21 cellular contexts compared by ENCODE assay signal in genomic region chr1:78716186-78716585, GRCh38.
A peak's percentile ranks its signal among the peaks of the same experiment; 100 is the strongest.
DNase-seq lines count a peak whose midpoint lies in the region; ATAC-seq and TF ChIP-seq lines count a peak whose summit lies in the region.
"Had no signal": no experiment of that assay in that cellular context is flagged by ENCODE, and none has a peak within 500 bp of the region (broad histone marks: within the 10 kb centered on the region; RNA-seq: fewer than 3 reads in every experiment).

No MANE protein-coding gene starts in this region.

- H4K20me1 ChIP-seq in SK-N-SH (ENCODE audit: insufficient read depth), result no peaks in the 10 kb centered on the region

- CTCF ChIA-PET in SK-N-SH (lab: Yijun Ruan, JAX) (interaction anchor here (1.0 kb wide), 1 partner anchor 99 kb away, joined by 3 read pairs; no protein-coding TSS in a partner anchor), Caco-2 (lab: Charles Lee) (no interaction called here)

- H3K9ac ChIP-seq in SK-N-SH, result peak overlapping the region; percentile 35; the same call in 1 of the 2 replicates

- no peaks in the 10 kb centered on the region for H3K4me1 Mint-ChIP-seq in Caco-2 (ENCODE audit: low read depth, unreplicated experiment)
- H3K4me1 Mint-ChIP-seq: activated T-helper 17 cell treated with anti-CD3 and anti-CD28 coated beads, Interleukin-2, amount 50 U/mL, for 72 hours; CD14-positive monocyte; memory B cell; T-cell had no signal

- H3K9me3 ChIP-seq in SK-N-SH, result 0 out of 2 replicates have a peak, but pooled peaks cover 3% of the 10 kb centered on the region
- H3K9me3 ChIP-seq in psoas muscle, result no peaks in the 10 kb centered on the region
- H3K9me3 ChIP-seq in Caco-2, result no peaks in the 10 kb centered on the region
- H3K9me3 ChIP-seq: neutrophil had no signal

- no peak for TF ChIP-seq RAD21 in SK-N-SH (IDR thresholded peaks at IDR 0.05; ENCODE audit: low read length)

- H3K27me3 ChIP-seq in SK-N-SH (ENCODE audit: insufficient read depth), result no peaks in the 10 kb centered on the region
- H3K27me3 ChIP-seq in psoas muscle (ENCODE audit: insufficient read depth in 3 of 3, low read length in 2 of 3), result no peaks in the 10 kb centered on the region
- H3K27me3 ChIP-seq in Caco-2 (replicated peaks; ENCODE audit: control insufficient read depth, insufficient read depth, low read length), result no peaks in the 10 kb centered on the region
- H3K27me3 ChIP-seq: neutrophil had no signal

- H3K27ac Mint-ChIP-seq in Caco-2 (ENCODE audit: unreplicated experiment), result no peak overlapping the region
- H3K27ac Mint-ChIP-seq: activated T-helper 17 cell treated with anti-CD3 and anti-CD28 coated beads, Interleukin-2, amount 50 U/mL, for 72 hours; memory B cell; T-cell had no signal

- no peak overlapping the region for H3K4me3 Mint-ChIP-seq in Caco-2 (ENCODE audit: unreplicated experiment)
- H3K4me3 Mint-ChIP-seq: activated T-helper 17 cell treated with anti-CD3 and anti-CD28 coated beads, Interleukin-2, amount 50 U/mL, for 72 hours; CD14-positive monocyte; memory B cell; T-cell had no signal

- no TSS peak for BruUV-seq in Caco-2 (replicated peaks; lab: Mats Ljungman, UMichigan)

- H2AFZ ChIP-seq in SK-N-SH (ENCODE audit: low read depth), result no peak overlapping the region
- H2AFZ ChIP-seq: PC-9 had no signal

- H3K27ac ChIP-seq in SK-N-SH (ENCODE audit: low read depth in 2 of 2, low read length in 1 of 2) (peak overlapping the region; percentile 75 to 82; a peak in 3 of 4 replicates), psoas muscle (no peak overlapping the region)
- H3K27ac ChIP-seq: neutrophil, PC-9, WERI-Rb-1 had no signal

- H3K4me1 ChIP-seq in SK-N-SH (ENCODE audit: control insufficient read depth in 1 of 2, insufficient read depth in 2 of 2, low read depth in 1 of 2, low read length in 1 of 2), result peaks cover 2 to 39% of the 10 kb centered on the region in 2 experiments; a peak in 2 of 4 replicates
- H3K4me1 ChIP-seq in psoas muscle, result no peaks in the 10 kb centered on the region
- no peaks in the 10 kb centered on the region for H3K4me1 ChIP-seq in Caco-2

- intact Hi-C loops in psoas muscle (cut with DNase I) (no loop called here), Caco-2 (cut with micrococcal nuclease; ENCODE audit: unreplicated experiment) (no loop called here)

- peak in 1 of 2 experiments; percentile 71; a peak in 1 of 4 replicates for TF ChIP-seq EP300 in SK-N-SH (IDR thresholded peaks at IDR 0.05; ENCODE audit: borderline replicate concordance in 1 of 2, low read depth in 1 of 2, low read length in 1 of 2)

- no peaks in the 10 kb centered on the region for H3K36me3 ChIP-seq in SK-N-SH (replicated peaks in 1 of 2; ENCODE audit: control insufficient read depth in 1 of 2, insufficient read depth in 2 of 2, low read length in 1 of 2)
- H3K36me3 ChIP-seq in psoas muscle (ENCODE audit: insufficient read depth in 1 of 2, low read depth in 1 of 2), result no peaks in the 10 kb centered on the region
- no peaks in the 10 kb centered on the region for H3K36me3 ChIP-seq in Caco-2 (ENCODE audit: control insufficient read depth, insufficient read depth, low read length)
- H3K36me3 ChIP-seq: neutrophil, WERI-Rb-1 had no signal

- POLR2A ChIA-PET in SK-N-SH (lab: Yijun Ruan, JAX) (no interaction called here), Caco-2 (lab: Charles Lee) (no interaction called here)

- H3F3A ChIP-seq in SK-N-SH (replicated peaks; ENCODE audit: insufficient read depth), result peaks cover 43% of the 10 kb centered on the region

- H3K4me3 ChIP-seq in SK-N-SH (ENCODE audit: low read depth in 2 of 2, low read length in 1 of 2) (no peak overlapping the region), skeletal muscle cell (ENCODE audit: low read depth, low read length) (no peak overlapping the region), psoas muscle (no peak overlapping the region), Caco-2 (ENCODE audit: low read depth, low read length) (no peak overlapping the region)
- H3K4me3 ChIP-seq: PC-9 had no signal

- peak; percentile 47 for DNase-seq in ELR (ENCODE audit: low read depth)
- no peak for DNase-seq in SK-N-SH
- peak; percentile 27 for DNase-seq in fibroblast of the conjunctiva (ENCODE audit: low read depth)
- DNase-seq in skeletal muscle cell (ENCODE audit: low read depth), result peak; percentile 36
- no peak for DNase-seq in psoas muscle
- no peak for DNase-seq in GF-D8 (lab: John Stamatoyannopoulos, UW)
- no peak for DNase-seq in Caco-2
- no peak for DNase-seq in OCI-M1 (lab: John Stamatoyannopoulos, UW)
- DNase-seq: foreskin melanocyte; Kasumi-1; NCI-H146; NCI-H524 treated with DMSO at 0.1 percent for 48 hours; PC-9; stimulated activated CD4-positive, alpha-beta T cell treated with anti-CD3 and anti-CD28 coated beads, Interleukin-12 subunit alpha, Interleukin-12 subunit beta, amount 100 ng/mL, for 4 hours; stimulated activated naive CD8-positive, alpha-beta T cell treated with anti-CD3 and anti-CD28 coated beads, Interleukin-15, Interleukin-2, amounts not matched to agents 100 U/mL and 50 U/mL, for 24 hours; T-cell; WERI-Rb-1 had no signal

- H3K9me2 ChIP-seq in SK-N-SH, result no peaks in the 10 kb centered on the region

- H3K9me3 Mint-ChIP-seq in Caco-2 (ENCODE audit: unreplicated experiment), result no peaks in the 10 kb centered on the region
- H3K9me3 Mint-ChIP-seq: activated T-helper 17 cell treated with anti-CD3 and anti-CD28 coated beads, Interleukin-2, amount 50 U/mL, for 72 hours; memory B cell; T-cell had no signal

- H3K27me3 Mint-ChIP-seq in Caco-2 (ENCODE audit: insufficient read depth, unreplicated experiment), result peaks cover 2% of the 10 kb centered on the region

- ATAC-seq in psoas muscle, result no peak
- ATAC-seq: activated T-helper 17 cell treated with anti-CD3 and anti-CD28 coated beads, Interleukin-2, amount 50 U/mL, for 72 hours; stimulated activated naive CD8-positive, alpha-beta T cell treated with anti-CD3 and anti-CD28 coated beads, Interleukin-15, Interleukin-2, amounts not matched to agents 100 U/mL and 50 U/mL, for 24 hours; T-cell had no signal

- H3K4me2 ChIP-seq in SK-N-SH, result no peak overlapping the region
- H3K4me2 ChIP-seq: PC-9 had no signal

- TF ChIP-seq CTCF in SK-N-SH (IDR thresholded peaks at IDR 0.05), result no peak
- TF ChIP-seq CTCF in psoas muscle (IDR thresholded peaks at IDR 0.05), result no peak
- no peak for TF ChIP-seq CTCF in Caco-2 (IDR thresholded peaks at IDR 0.05; ENCODE audit: insufficient read depth in 1 of 2, low read depth in 1 of 2, low read length in 1 of 2, severe bottlenecking in 1 of 2, unreplicated experiment in 1 of 2)

- H3K36me3 Mint-ChIP-seq in Caco-2 (ENCODE audit: insufficient read depth, unreplicated experiment), result no peaks in the 10 kb centered on the region
- H3K36me3 Mint-ChIP-seq: CD14-positive monocyte, memory B cell, T-cell had no signal

- H3K79me2 ChIP-seq in SK-N-SH (ENCODE audit: insufficient read depth), result no peaks in the 10 kb centered on the region

TF ChIP-seq in SK-N-SH, 30 proteins besides CTCF, POLR2A, EP300 and RAD21 (continues in another document):
- TF ChIP-seq PBX3 (IDR thresholded peaks at IDR 0.05), result peak; percentile 48
- TF ChIP-seq CHD2 (IDR thresholded peaks at IDR 0.05; ENCODE audit: low read length, partially characterized antibody), result no peak
- peak; percentile 43 for TF ChIP-seq TCF12 (IDR thresholded peaks at IDR 0.05)
- no peak for TF ChIP-seq MXI1 (IDR thresholded peaks at IDR 0.05; ENCODE audit: low read depth, low read length)
- TF ChIP-seq RFX5 (IDR thresholded peaks at IDR 0.05; ENCODE audit: low read length), result no peak
- peak; percentile 68; the same call in 1 of the 2 replicates for TF ChIP-seq NFIC (IDR thresholded peaks at IDR 0.05; ENCODE audit: borderline replicate concordance)
- no peak for TF ChIP-seq TAF1 (IDR thresholded peaks at IDR 0.05; ENCODE audit: borderline replicate concordance, low read depth, low read length)
- no peak for TF ChIP-seq USF2 (IDR thresholded peaks at IDR 0.05; ENCODE audit: borderline replicate concordance, low read depth, low read length)
- no peak for TF ChIP-seq EZH2phosphoT487 (IDR thresholded peaks at IDR 0.05; ENCODE audit: borderline replicate concordance, low read depth)

Comparison
In these comparisons a context has a peak if more than half of its experiments do, and no peak if none do; other contexts are left out.
1. DNase-seq: peak in ELR (single experiment), fibroblast of the conjunctiva (single experiment) and skeletal muscle cell (single experiment); none in SK-N-SH (single experiment), psoas muscle (0 of 2), GF-D8 (single experiment), Caco-2 (0 of 2) and OCI-M1 (single experiment).